Comparison of ENCODE assay signal across 14 cellular contexts in genomic region chr11:75891947-75892739, GRCh38.
DNase-seq lines count a peak whose midpoint lies in the region; ATAC-seq and TF ChIP-seq lines count a peak whose summit lies in the region.
"Had no signal": no experiment of that assay in that cellular context is flagged by ENCODE, and none has a peak within 500 bp of the region (broad histone marks: within the 10 kb centered on the region; RNA-seq: fewer than 3 reads in every experiment).

No MANE protein-coding gene starts in this region.

- in situ Hi-C loops in GM13976 (cut with MboI; ENCODE audit: low sequenced_read_pairs, unreplicated experiment) = loop anchor here (10.0 kb wide), 2 partner anchors 253 to 423 kb away; no protein-coding TSS in a partner anchor

- H3K4me1 Mint-ChIP-seq in naive B cell = peaks cover 38 to 73% (median 58%) of the 10 kb centered on the region in 3 donors
- H3K4me1 Mint-ChIP-seq: nephron progenitor cell had no signal

- H3K36me3 Mint-ChIP-seq in naive B cell = peaks cover 4 to 14% of the 10 kb centered on the region in 2 donors

- no peak for TF ChIP-seq CTCF in GM13976 (IDR thresholded peaks at IDR 0.05; ENCODE audit: borderline replicate concordance, control extremely low read depth, extremely low read depth, insufficient read depth, missing control alignments)

- H3K27ac Mint-ChIP-seq in naive B cell = peak overlapping the region; percentile 81 to 95 (median 94)
- H3K27ac Mint-ChIP-seq: nephron progenitor cell had no signal

- H3K4me3 Mint-ChIP-seq in naive B cell = peak overlapping the region; percentile 66 to 89 (median 82)
- H3K4me3 Mint-ChIP-seq: immature natural killer cell, nephron progenitor cell had no signal

- ATAC-seq in HG02759 (IDR thresholded peaks at IDR 0.05; ENCODE audit: unreplicated experiment) (peak; percentile 55), naive B cell (ENCODE audit: low read depth in 2 of 2) (peak; percentile 92 to 94), GM21367 (IDR thresholded peaks at IDR 0.05; ENCODE audit: unreplicated experiment) (no peak)

- no peaks in the 10 kb centered on the region for H3K27me3 Mint-ChIP-seq in naive B cell

- DNase-seq in GM13976 (ENCODE audit: low spot score) = peak; percentile 48
- DNase-seq in SKM-1 treated with dmso at 0.1 percent for 144 hours (lab: John Stamatoyannopoulos, UW; ENCODE audit: unreplicated experiment) = peak; percentile 82
- DNase-seq in naive B cell = peak; percentile 56
- no peak for DNase-seq in DMS 273 (lab: John Stamatoyannopoulos, UW; ENCODE audit: unreplicated experiment)
- DNase-seq in activated gamma-delta T cell treated with Interleukin-2 at 50 U/mL for 16 hours = no peak
- no peak for DNase-seq in RKO (ENCODE audit: low spot score)
- DNase-seq: activated CD4-positive, alpha-beta T cell treated with anti-CD3 and anti-CD28 coated beads for 1 hour; activated effector memory CD4-positive, alpha-beta T cell treated with Interleukin-2 at 50 U/mL for 16 hours; cerebellar nuclear complex; immature natural killer cell; nephron progenitor cell; SHP77 treated with DMSO at 0.1 percent for 48 hours had no signal

- no peaks in the 10 kb centered on the region for H3K9me3 Mint-ChIP-seq in naive B cell
- H3K9me3 Mint-ChIP-seq: immature natural killer cell, nephron progenitor cell had no signal

Comparison
In these comparisons a context has a peak if more than half of its experiments do, and no peak if none do; other contexts are left out.
1. DNase-seq: peak in GM13976 (single experiment), SKM-1 treated with dmso at 0.1 percent for 144 hours (single experiment) and naive B cell (single experiment); none in DMS 273 (single experiment), activated gamma-delta T cell treated with Interleukin-2 at 50 U/mL for 16 hours (single experiment) and RKO (single experiment).